2 cellular contexts compared by ENCODE assay signal in genomic region chr10:19328582-19328981, GRCh38.
TF ChIP-seq lines count a peak whose summit lies in the region.

No MANE protein-coding gene starts in this region.

TF ChIP-seq in HepG2, 621 proteins besides CTCF, POLR2A, EP300 and RAD21:
- TF ChIP-seq CEBPB (IDR thresholded peaks at IDR 0.05; ENCODE audit: borderline replicate concordance, low read depth, low read length) (peak; percentile 50; the same call in 1 of the 2 replicates), MED13 (CRISPR knock-in tag; IDR thresholded peaks at IDR 0.05) (no peak)

TF ChIP-seq in H1, 55 proteins besides CTCF, POLR2A, EP300 and RAD21:
- TF ChIP-seq CEBPB (IDR thresholded peaks at IDR 0.05; ENCODE audit: low read depth, low read length) (peak; percentile 44; the same call in 1 of the 2 replicates), ZNF274 (IDR thresholded peaks at IDR 0.05; ENCODE audit: borderline replicate concordance, extremely low read depth, low read length) (no peak), FOSL1 (IDR thresholded peaks at IDR 0.05; ENCODE audit: insufficient read depth, low read depth, low read length) (no peak)
